16 cellular contexts compared by ENCODE assay signal in genomic region chr7:74398426-74398825, GRCh38. TPM values are rescaled to one million over a fixed set of nuclear protein-coding genes. Genes with fewer than 3 reads are reported as not detected.
DNase-seq lines count a peak whose midpoint lies in the region; ATAC-seq and TF ChIP-seq lines count a peak whose summit lies in the region.
"Had no signal": no experiment of that assay in that cellular context is flagged by ENCODE, and none has a peak within 500 bp of the region (broad histone marks: within the 10 kb centered on the region; RNA-seq: fewer than 3 reads in every experiment).

No MANE protein-coding gene starts in this region.

- H3K4me3 ChIP-seq in osteoblast (ENCODE audit: insufficient read depth, low read length): no peak overlapping the region
- H3K4me3 ChIP-seq: A549 had no signal

- H4K20me1 ChIP-seq in osteoblast (ENCODE audit: insufficient read depth, low read length): peaks cover 11% of the 10 kb centered on the region

- H3K4me1 ChIP-seq in osteoblast (ENCODE audit: insufficient read depth, low read length): no peaks in the 10 kb centered on the region

- H3K4me2 ChIP-seq in osteoblast (ENCODE audit: insufficient read depth, low read length): no peak overlapping the region
- H3K4me2 ChIP-seq: A549 had no signal

- H2AFZ ChIP-seq in osteoblast (ENCODE audit: low read length): no peak overlapping the region

- TF ChIP-seq CTCF in 22Rv1 (IDR thresholded peaks at IDR 0.05) (no peak), osteoblast (IDR thresholded peaks at IDR 0.05; ENCODE audit: extremely low read depth, low read depth, low read length) (no peak)

- peaks cover 41% of the 10 kb centered on the region for H3K36me3 ChIP-seq in osteoblast (ENCODE audit: insufficient read depth, low read length)

- peak; percentile 0 for DNase-seq in RPMI8226
- DNase-seq in islet precursor cell: peak; percentile 46
- peak; percentile 52 for DNase-seq in osteoblast (ENCODE audit: insufficient read length, low spot score, missing footprints)
- no peak for DNase-seq in iPS-NIHi7 (ENCODE audit: extremely low spot score)
- DNase-seq in activated CD4-positive, alpha-beta T cell treated with anti-CD3 and anti-CD28 coated beads, Interleukin-2, amount 50 U/mL, for 1 hour: no peak
- DNase-seq: AML-193; CD4-positive, alpha-beta memory T cell; DMS153; DMS79; GDM1; H9 had no signal

- H3K79me2 ChIP-seq in osteoblast (ENCODE audit: insufficient read depth, low read length): no peaks in the 10 kb centered on the region

- ATAC-seq in SK-N-SH treated with all-trans-retinoic acid at 6 μM for 48 hours (no peak), HG03139 (IDR thresholded peaks at IDR 0.05; ENCODE audit: unreplicated experiment) (no peak)
- ATAC-seq: A549 had no signal

- peak overlapping the region; percentile 26; the same call in 1 of the 2 replicates for H3K27ac ChIP-seq in 22Rv1
- no peak overlapping the region for H3K27ac ChIP-seq in osteoblast (ENCODE audit: low read depth, low read length)
- H3K27ac ChIP-seq: A549, C4-2B had no signal

- H3K9me3 ChIP-seq in osteoblast (ENCODE audit: low read depth, low read length): no peaks in the 10 kb centered on the region
- H3K9me3 ChIP-seq: A549 had no signal

- no peaks in the 10 kb centered on the region for H3K27me3 ChIP-seq in osteoblast (ENCODE audit: insufficient read depth, low read length)

TF ChIP-seq in SK-N-SH treated with all-trans-retinoic acid at 6 μM for 48 hours, 23 proteins besides CTCF, POLR2A, EP300 and RAD21:
- TF ChIP-seq CREB5 (CRISPR knock-in tag; IDR thresholded peaks at IDR 0.05; ENCODE audit: low read depth) (no peak), TOX (CRISPR knock-in tag; IDR thresholded peaks at IDR 0.05; ENCODE audit: borderline replicate concordance) (no peak), ESRRG (CRISPR knock-in tag; IDR thresholded peaks at IDR 0.05) (no peak), ZFP30 (CRISPR knock-in tag; IDR thresholded peaks at IDR 0.05) (no peak), BACH2 (CRISPR knock-in tag; IDR thresholded peaks at IDR 0.05; ENCODE audit: borderline replicate concordance) (no peak), PATZ1 (CRISPR knock-in tag; IDR thresholded peaks at IDR 0.05; ENCODE audit: borderline replicate concordance) (no peak), TSHZ2 (CRISPR knock-in tag; IDR thresholded peaks at IDR 0.05) (no peak), PPARA (CRISPR knock-in tag; IDR thresholded peaks at IDR 0.05; ENCODE audit: borderline replicate concordance) (no peak), CSDC2 (CRISPR knock-in tag; IDR thresholded peaks at IDR 0.05) (no peak), ZFP3 (CRISPR knock-in tag; IDR thresholded peaks at IDR 0.05) (no peak), ZNF70 (CRISPR knock-in tag; IDR thresholded peaks at IDR 0.05) (no peak), GLIS3 (CRISPR knock-in tag; IDR thresholded peaks at IDR 0.05) (no peak), ZNF565 (CRISPR knock-in tag; conservative IDR thresholded peaks at IDR 0.05; ENCODE audit: low read depth) (no peak), POU6F1 (CRISPR knock-in tag; IDR thresholded peaks at IDR 0.05; ENCODE audit: borderline replicate concordance, low read depth) (no peak), SNAI2 (CRISPR knock-in tag; IDR thresholded peaks at IDR 0.05) (no peak), RARB (CRISPR knock-in tag; IDR thresholded peaks at IDR 0.05) (no peak), TCF4 (CRISPR knock-in tag; IDR thresholded peaks at IDR 0.05; ENCODE audit: borderline replicate concordance) (no peak), CSRNP3 (CRISPR knock-in tag; IDR thresholded peaks at IDR 0.05) (no peak)

RNA-seq across cellular contexts. Expression of gene GTF2IRD1, which starts 55.3 kb away (rescaled TPM):
- 15.9 and 18.6 TPM in 2 replicates for total RNA-seq in osteoblast

Comparison
In these comparisons a context has a peak if more than half of its experiments do, and no peak if none do; other contexts are left out.
1. DNase-seq: peak in RPMI8226 (single experiment), islet precursor cell (single experiment) and osteoblast (single experiment); none in iPS-NIHi7 (single experiment) and activated CD4-positive, alpha-beta T cell treated with anti-CD3 and anti-CD28 coated beads, Interleukin-2, amount 50 U/mL, for 1 hour (single experiment).